In genomic region chr11:38043060-38043459, GRCh38 we compare ENCODE assay signal across 28 cellular contexts.
"Had no signal": no experiment of that assay in that cellular context is flagged by ENCODE, and none has a peak within 500 bp of the region (broad histone marks: within the 10 kb centered on the region; RNA-seq: fewer than 3 reads in every experiment).

No MANE protein-coding gene starts in this region.

- H3K27ac ChIP-seq: neural progenitor cell, ovary, parathyroid adenoma, psoas muscle, skin epidermis, spleen, suprapubic skin, testis, tibial artery, transverse colon, upper lobe of right lung, uterus had no signal

- ATAC-seq: natural killer cell; psoas muscle; right cardiac atrium; sciatic nerve; stimulated activated memory B cell treated with anti-CD40 and anti-IgM and Interleukin-4, amounts not matched to agents 10 μg/mL and 1 μg/mL and 100 μg/mL, for 72 hours; stimulated activated naive CD8-positive, alpha-beta T cell treated with anti-CD3 and anti-CD28 coated beads, Interleukin-15, amount 100 ng/mL, for 72 hours; stimulated activated naive CD8-positive, alpha-beta T cell treated with anti-CD3 and anti-CD28 coated beads, Interleukin-15, Interleukin-2, amounts not matched to agents 100 U/mL and 50 U/mL, for 24 hours; upper lobe of right lung had no signal

- H3K4me2 ChIP-seq: neural progenitor cell, smooth muscle cell had no signal

- H3K4me1 ChIP-seq: neural progenitor cell, parathyroid adenoma, psoas muscle, spleen, suprapubic skin, testis, tibial artery, transverse colon, upper lobe of right lung, uterus had no signal

- H3K27me3 ChIP-seq: neural progenitor cell, ovary, spleen, suprapubic skin, testis, tibial artery, transverse colon, upper lobe of right lung, uterus had no signal

- H3K9me3 ChIP-seq: ovary, psoas muscle, spleen, suprapubic skin, testis, tibial artery, transverse colon, upper lobe of right lung, uterus had no signal

- H3K79me2 ChIP-seq: parathyroid adenoma had no signal

- H3K36me3 ChIP-seq: neural progenitor cell, ovary, spleen, suprapubic skin, tibial artery, transverse colon, upper lobe of right lung, uterus had no signal

- H3K4me3 ChIP-seq: neural progenitor cell, ovary, psoas muscle, skin epidermis, smooth muscle cell, spleen, suprapubic skin, testis, tibial artery, transverse colon, upper lobe of right lung, uterus had no signal

- H3K9ac ChIP-seq: neural progenitor cell, parathyroid adenoma had no signal

- H2AFZ ChIP-seq: neural progenitor cell, parathyroid adenoma had no signal

- DNase-seq: natural killer cell; occipital lobe; ovary; posterior cingulate gyrus; psoas muscle; right cardiac atrium; spleen; stimulated activated CD4-positive, alpha-beta T cell treated with anti-CD3 and anti-CD28 coated beads, Interleukin-12 subunit alpha, Interleukin-12 subunit beta, amount 100 ng/mL, for 4 hours; stimulated activated CD4-positive, alpha-beta T cell treated with anti-CD3 and anti-CD28 coated beads, Interleukin-1b, Interleukin-23, amount 100 ng/mL, for 48 hours; stimulated activated CD4-positive, alpha-beta T cell treated with anti-CD3 and anti-CD28 coated beads, Interleukin-4, amount 100 ng/mL, for 1 hour; stimulated activated CD4-positive, alpha-beta T cell treated with anti-CD3 and anti-CD28 coated beads, Interleukin-4, amount 100 ng/mL, for 4 hours; stimulated activated CD8-positive, alpha-beta memory T cell treated with anti-CD3 and anti-CD28 coated beads, Interleukin-4, amount 100 ng/mL, for 48 hours; stimulated activated naive CD4-positive, alpha-beta T cell; stimulated activated naive CD8-positive, alpha-beta T cell treated with anti-CD3 and anti-CD28 coated beads, Interleukin-15, amount 100 ng/mL, for 72 hours; stimulated activated naive CD8-positive, alpha-beta T cell treated with anti-CD3 and anti-CD28 coated beads, Interleukin-15, Interleukin-2, amounts not matched to agents 100 U/mL and 50 U/mL, for 24 hours; substantia nigra; testis; tibial artery; transverse colon; upper lobe of right lung; uterus had no signal
